Comparison of ENCODE assay signal across 1 cellular context in the genomic region with DNA sequence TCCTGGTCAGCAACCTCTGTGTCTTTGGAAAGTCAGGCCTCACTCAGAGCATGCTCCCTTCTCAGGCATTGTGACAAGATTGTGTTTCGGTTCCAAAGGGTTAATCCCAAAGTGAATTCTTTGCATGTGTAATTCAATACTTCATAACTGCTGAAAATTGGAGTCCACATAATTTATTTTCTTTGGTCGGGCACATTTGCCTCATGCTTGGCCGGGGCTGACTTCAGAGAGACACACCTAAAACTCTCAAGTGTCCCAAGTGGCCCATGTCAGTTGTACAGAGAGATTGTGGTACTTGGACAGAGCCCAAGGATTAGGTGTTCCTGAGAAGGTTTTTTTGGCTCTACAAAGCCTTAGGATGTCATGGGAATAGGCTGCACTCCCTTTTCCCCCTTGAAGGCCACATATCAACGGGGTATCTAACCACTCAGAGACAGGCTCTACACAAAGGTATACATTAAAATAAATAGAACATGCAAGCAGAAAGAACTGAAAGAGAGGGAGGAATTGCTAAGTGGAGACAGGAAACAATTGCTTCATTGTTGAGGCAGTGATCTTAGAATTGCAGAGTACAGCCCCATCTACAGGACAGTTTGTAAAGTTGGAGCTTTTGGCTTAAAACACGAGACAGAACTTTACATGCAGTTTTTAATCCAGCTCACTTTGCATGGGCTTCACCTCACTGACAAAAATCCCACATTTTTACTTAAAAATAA.
TF ChIP-seq lines count a peak whose summit lies in the region.

No MANE protein-coding gene starts in this region.

TF ChIP-seq in HepG2, 621 proteins besides CTCF, POLR2A, EP300 and RAD21 (continued from another document and continues in another):
- TF ChIP-seq, protein P1, sequence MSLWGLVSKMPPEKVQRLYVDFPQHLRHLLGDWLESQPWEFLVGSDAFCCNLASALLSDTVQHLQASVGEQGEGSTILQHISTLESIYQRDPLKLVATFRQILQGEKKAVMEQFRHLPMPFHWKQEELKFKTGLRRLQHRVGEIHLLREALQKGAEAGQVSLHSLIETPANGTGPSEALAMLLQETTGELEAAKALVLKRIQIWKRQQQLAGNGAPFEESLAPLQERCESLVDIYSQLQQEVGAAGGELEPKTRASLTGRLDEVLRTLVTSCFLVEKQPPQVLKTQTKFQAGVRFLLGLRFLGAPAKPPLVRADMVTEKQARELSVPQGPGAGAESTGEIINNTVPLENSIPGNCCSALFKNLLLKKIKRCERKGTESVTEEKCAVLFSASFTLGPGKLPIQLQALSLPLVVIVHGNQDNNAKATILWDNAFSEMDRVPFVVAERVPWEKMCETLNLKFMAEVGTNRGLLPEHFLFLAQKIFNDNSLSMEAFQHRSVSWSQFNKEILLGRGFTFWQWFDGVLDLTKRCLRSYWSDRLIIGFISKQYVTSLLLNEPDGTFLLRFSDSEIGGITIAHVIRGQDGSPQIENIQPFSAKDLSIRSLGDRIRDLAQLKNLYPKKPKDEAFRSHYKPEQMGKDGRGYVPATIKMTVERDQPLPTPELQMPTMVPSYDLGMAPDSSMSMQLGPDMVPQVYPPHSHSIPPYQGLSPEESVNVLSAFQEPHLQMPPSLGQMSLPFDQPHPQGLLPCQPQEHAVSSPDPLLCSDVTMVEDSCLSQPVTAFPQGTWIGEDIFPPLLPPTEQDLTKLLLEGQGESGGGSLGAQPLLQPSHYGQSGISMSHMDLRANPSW (CRISPR knock-in tag; IDR thresholded peaks at IDR 0.05; ENCODE audit: borderline replicate concordance) = no peak
- no peak for TF ChIP-seq ZNF335 (CRISPR knock-in tag; IDR thresholded peaks at IDR 0.05)
- no peak for TF ChIP-seq TCF7 (IDR thresholded peaks at IDR 0.05; ENCODE audit: low read depth)
- TF ChIP-seq ZNF101 (CRISPR knock-in tag; IDR thresholded peaks at IDR 0.05; ENCODE audit: borderline replicate concordance, low read depth) = no peak
- no peak for TF ChIP-seq SRY (CRISPR knock-in tag; IDR thresholded peaks at IDR 0.05)
- TF ChIP-seq ZNF207 (IDR thresholded peaks at IDR 0.05; ENCODE audit: borderline replicate concordance) = no peak
- no peak for TF ChIP-seq ESRRA (CRISPR knock-in tag; IDR thresholded peaks at IDR 0.05; ENCODE audit: low read depth)
- 0 out of 2 replicates have a peak, but pooled peaks have one; percentile 37 for TF ChIP-seq ARNT2 (CRISPR knock-in tag; IDR thresholded peaks at IDR 0.05; ENCODE audit: low read depth)
- TF ChIP-seq SP140L (CRISPR knock-in tag; IDR thresholded peaks at IDR 0.05; ENCODE audit: borderline replicate concordance) = no peak
- TF ChIP-seq, protein P2, sequence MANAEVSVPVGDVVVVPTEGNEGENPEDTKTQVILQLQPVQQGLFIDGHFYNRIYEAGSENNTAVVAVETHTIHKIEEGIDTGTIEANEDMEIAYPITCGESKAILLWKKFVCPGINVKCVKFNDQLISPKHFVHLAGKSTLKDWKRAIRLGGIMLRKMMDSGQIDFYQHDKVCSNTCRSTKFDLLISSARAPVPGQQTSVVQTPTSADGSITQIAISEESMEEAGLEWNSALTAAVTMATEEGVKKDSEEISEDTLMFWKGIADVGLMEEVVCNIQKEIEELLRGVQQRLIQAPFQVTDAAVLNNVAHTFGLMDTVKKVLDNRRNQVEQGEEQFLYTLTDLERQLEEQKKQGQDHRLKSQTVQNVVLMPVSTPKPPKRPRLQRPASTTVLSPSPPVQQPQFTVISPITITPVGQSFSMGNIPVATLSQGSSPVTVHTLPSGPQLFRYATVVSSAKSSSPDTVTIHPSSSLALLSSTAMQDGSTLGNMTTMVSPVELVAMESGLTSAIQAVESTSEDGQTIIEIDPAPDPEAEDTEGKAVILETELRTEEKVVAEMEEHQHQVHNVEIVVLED (CRISPR knock-in tag; IDR thresholded peaks at IDR 0.05; ENCODE audit: borderline replicate concordance) = no peak; the same call in 1 of the 2 replicates
- TF ChIP-seq CENPX (CRISPR knock-in tag; IDR thresholded peaks at IDR 0.05) = no peak
- TF ChIP-seq ZNF3 (CRISPR knock-in tag; IDR thresholded peaks at IDR 0.05) = no peak
- no peak for TF ChIP-seq HHEX (CRISPR knock-in tag; IDR thresholded peaks at IDR 0.05)
- TF ChIP-seq RFX5 (IDR thresholded peaks at IDR 0.05; ENCODE audit: low read depth, low read length) = no peak
- no peak for TF ChIP-seq ZNF781 (CRISPR knock-in tag; IDR thresholded peaks at IDR 0.05; ENCODE audit: borderline replicate concordance, not compliant biosample characterization)
- TF ChIP-seq MBD4 (IDR thresholded peaks at IDR 0.05; ENCODE audit: borderline replicate concordance, low read length) = no peak
- TF ChIP-seq, protein P3, sequence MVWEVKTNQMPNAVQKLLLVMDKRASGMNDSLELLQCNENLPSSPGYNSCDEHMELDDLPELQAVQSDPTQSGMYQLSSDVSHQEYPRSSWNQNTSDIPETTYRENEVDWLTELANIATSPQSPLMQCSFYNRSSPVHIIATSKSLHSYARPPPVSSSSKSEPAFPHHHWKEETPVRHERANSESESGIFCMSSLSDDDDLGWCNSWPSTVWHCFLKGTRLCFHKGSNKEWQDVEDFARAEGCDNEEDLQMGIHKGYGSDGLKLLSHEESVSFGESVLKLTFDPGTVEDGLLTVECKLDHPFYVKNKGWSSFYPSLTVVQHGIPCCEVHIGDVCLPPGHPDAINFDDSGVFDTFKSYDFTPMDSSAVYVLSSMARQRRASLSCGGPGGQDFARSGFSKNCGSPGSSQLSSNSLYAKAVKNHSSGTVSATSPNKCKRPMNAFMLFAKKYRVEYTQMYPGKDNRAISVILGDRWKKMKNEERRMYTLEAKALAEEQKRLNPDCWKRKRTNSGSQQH (CRISPR knock-in tag; IDR thresholded peaks at IDR 0.05; ENCODE audit: low read depth) = no peak
- TF ChIP-seq YEATS2 (CRISPR knock-in tag; IDR thresholded peaks at IDR 0.05; ENCODE audit: borderline replicate concordance) = no peak; the same call in 1 of the 2 replicates
- TF ChIP-seq ZNF337 (CRISPR knock-in tag; IDR thresholded peaks at IDR 0.05; ENCODE audit: borderline replicate concordance, low read depth) = peak; percentile 62; the same call in 1 of the 2 replicates
- TF ChIP-seq, protein P4, sequence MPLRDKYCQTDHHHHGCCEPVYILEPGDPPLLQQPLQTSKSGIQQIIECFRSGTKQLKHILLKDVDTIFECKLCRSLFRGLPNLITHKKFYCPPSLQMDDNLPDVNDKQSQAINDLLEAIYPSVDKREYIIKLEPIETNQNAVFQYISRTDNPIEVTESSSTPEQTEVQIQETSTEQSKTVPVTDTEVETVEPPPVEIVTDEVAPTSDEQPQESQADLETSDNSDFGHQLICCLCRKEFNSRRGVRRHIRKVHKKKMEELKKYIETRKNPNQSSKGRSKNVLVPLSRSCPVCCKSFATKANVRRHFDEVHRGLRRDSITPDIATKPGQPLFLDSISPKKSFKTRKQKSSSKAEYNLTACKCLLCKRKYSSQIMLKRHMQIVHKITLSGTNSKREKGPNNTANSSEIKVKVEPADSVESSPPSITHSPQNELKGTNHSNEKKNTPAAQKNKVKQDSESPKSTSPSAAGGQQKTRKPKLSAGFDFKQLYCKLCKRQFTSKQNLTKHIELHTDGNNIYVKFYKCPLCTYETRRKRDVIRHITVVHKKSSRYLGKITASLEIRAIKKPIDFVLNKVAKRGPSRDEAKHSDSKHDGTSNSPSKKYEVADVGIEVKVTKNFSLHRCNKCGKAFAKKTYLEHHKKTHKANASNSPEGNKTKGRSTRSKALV (CRISPR knock-in tag; IDR thresholded peaks at IDR 0.05) = no peak
- no peak for TF ChIP-seq SCMH1 (CRISPR knock-in tag; IDR thresholded peaks at IDR 0.05; ENCODE audit: borderline replicate concordance)
- TF ChIP-seq, protein P5, sequence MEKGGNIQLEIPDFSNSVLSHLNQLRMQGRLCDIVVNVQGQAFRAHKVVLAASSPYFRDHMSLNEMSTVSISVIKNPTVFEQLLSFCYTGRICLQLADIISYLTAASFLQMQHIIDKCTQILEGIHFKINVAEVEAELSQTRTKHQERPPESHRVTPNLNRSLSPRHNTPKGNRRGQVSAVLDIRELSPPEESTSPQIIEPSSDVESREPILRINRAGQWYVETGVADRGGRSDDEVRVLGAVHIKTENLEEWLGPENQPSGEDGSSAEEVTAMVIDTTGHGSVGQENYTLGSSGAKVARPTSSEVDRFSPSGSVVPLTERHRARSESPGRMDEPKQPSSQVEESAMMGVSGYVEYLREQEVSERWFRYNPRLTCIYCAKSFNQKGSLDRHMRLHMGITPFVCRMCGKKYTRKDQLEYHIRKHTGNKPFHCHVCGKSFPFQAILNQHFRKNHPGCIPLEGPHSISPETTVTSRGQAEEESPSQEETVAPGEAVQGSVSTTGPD (CRISPR knock-in tag; IDR thresholded peaks at IDR 0.05) = no peak
- TF ChIP-seq, protein P6, sequence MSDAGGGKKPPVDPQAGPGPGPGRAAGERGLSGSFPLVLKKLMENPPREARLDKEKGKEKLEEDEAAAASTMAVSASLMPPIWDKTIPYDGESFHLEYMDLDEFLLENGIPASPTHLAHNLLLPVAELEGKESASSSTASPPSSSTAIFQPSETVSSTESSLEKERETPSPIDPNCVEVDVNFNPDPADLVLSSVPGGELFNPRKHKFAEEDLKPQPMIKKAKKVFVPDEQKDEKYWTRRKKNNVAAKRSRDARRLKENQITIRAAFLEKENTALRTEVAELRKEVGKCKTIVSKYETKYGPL (CRISPR knock-in tag; IDR thresholded peaks at IDR 0.05) = no peak
- no peak; the same call in 1 of the 2 replicates for TF ChIP-seq ZNF331 (CRISPR knock-in tag; IDR thresholded peaks at IDR 0.05)
- TF ChIP-seq ZNF724P (CRISPR knock-in tag; IDR thresholded peaks at IDR 0.05; ENCODE audit: borderline replicate concordance) = no peak
- TF ChIP-seq MTF2 (CRISPR knock-in tag; IDR thresholded peaks at IDR 0.05; ENCODE audit: borderline replicate concordance) = no peak
- TF ChIP-seq ZMYM3 (CRISPR knock-in tag; IDR thresholded peaks at IDR 0.05) = no peak
- TF ChIP-seq, protein P7, sequence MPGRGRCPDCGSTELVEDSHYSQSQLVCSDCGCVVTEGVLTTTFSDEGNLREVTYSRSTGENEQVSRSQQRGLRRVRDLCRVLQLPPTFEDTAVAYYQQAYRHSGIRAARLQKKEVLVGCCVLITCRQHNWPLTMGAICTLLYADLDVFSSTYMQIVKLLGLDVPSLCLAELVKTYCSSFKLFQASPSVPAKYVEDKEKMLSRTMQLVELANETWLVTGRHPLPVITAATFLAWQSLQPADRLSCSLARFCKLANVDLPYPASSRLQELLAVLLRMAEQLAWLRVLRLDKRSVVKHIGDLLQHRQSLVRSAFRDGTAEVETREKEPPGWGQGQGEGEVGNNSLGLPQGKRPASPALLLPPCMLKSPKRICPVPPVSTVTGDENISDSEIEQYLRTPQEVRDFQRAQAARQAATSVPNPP (CRISPR knock-in tag; IDR thresholded peaks at IDR 0.05) = no peak
- TF ChIP-seq, protein P8, sequence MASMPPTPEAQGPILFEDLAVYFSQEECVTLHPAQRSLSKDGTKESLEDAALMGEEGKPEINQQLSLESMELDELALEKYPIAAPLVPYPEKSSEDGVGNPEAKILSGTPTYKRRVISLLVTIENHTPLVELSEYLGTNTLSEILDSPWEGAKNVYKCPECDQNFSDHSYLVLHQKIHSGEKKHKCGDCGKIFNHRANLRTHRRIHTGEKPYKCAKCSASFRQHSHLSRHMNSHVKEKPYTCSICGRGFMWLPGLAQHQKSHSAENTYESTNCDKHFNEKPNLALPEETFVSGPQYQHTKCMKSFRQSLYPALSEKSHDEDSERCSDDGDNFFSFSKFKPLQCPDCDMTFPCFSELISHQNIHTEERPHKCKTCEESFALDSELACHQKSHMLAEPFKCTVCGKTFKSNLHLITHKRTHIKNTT (CRISPR knock-in tag; IDR thresholded peaks at IDR 0.05) = no peak
- no peak for TF ChIP-seq THYN1 (CRISPR knock-in tag; IDR thresholded peaks at IDR 0.05; ENCODE audit: borderline replicate concordance, low read depth)
- no peak for TF ChIP-seq PHF21A (CRISPR knock-in tag; IDR thresholded peaks at IDR 0.05)
- no peak for TF ChIP-seq TAF1 (CRISPR knock-in tag; IDR thresholded peaks at IDR 0.05)
- TF ChIP-seq, protein P9, sequence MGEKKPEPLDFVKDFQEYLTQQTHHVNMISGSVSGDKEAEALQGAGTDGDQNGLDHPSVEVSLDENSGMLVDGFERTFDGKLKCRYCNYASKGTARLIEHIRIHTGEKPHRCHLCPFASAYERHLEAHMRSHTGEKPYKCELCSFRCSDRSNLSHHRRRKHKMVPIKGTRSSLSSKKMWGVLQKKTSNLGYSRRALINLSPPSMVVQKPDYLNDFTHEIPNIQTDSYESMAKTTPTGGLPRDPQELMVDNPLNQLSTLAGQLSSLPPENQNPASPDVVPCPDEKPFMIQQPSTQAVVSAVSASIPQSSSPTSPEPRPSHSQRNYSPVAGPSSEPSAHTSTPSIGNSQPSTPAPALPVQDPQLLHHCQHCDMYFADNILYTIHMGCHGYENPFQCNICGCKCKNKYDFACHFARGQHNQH (CRISPR knock-in tag; IDR thresholded peaks at IDR 0.05) = no peak
- no peak for TF ChIP-seq TP53 (CRISPR knock-in tag; conservative IDR thresholded peaks at IDR 0.05)
- no peak for TF ChIP-seq MAZ (IDR thresholded peaks at IDR 0.05; ENCODE audit: borderline replicate concordance, low read depth, low read length)
- TF ChIP-seq MAZ (CRISPR knock-in tag; IDR thresholded peaks at IDR 0.05; ENCODE audit: low read depth) = no peak
- peak; percentile 57; the same call in 1 of the 2 replicates for TF ChIP-seq ELF3 (CRISPR knock-in tag; IDR thresholded peaks at IDR 0.05)
- TF ChIP-seq ZNF891 (CRISPR knock-in tag; IDR thresholded peaks at IDR 0.05) = no peak
- no peak for TF ChIP-seq CHD2 (IDR thresholded peaks at IDR 0.05; ENCODE audit: low read depth, low read length)
- TF ChIP-seq, protein P10, sequence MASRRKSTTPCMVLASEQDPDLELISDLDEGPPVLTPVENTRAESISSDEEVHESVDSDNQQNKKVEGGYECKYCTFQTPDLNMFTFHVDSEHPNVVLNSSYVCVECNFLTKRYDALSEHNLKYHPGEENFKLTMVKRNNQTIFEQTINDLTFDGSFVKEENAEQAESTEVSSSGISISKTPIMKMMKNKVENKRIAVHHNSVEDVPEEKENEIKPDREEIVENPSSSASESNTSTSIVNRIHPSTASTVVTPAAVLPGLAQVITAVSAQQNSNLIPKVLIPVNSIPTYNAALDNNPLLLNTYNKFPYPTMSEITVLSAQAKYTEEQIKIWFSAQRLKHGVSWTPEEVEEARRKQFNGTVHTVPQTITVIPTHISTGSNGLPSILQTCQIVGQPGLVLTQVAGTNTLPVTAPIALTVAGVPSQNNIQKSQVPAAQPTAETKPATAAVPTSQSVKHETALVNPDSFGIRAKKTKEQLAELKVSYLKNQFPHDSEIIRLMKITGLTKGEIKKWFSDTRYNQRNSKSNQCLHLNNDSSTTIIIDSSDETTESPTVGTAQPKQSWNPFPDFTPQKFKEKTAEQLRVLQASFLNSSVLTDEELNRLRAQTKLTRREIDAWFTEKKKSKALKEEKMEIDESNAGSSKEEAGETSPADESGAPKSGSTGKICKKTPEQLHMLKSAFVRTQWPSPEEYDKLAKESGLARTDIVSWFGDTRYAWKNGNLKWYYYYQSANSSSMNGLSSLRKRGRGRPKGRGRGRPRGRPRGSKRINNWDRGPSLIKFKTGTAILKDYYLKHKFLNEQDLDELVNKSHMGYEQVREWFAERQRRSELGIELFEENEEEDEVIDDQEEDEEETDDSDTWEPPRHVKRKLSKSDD (CRISPR knock-in tag; IDR thresholded peaks at IDR 0.05; ENCODE audit: low read depth) = no peak
- TF ChIP-seq RORA (CRISPR knock-in tag; IDR thresholded peaks at IDR 0.05) = no peak
- no peak for TF ChIP-seq EZH2 (conservative IDR thresholded peaks at IDR 0.05; ENCODE audit: low read depth, low read length)
- no peak for TF ChIP-seq ISX (CRISPR knock-in tag; conservative IDR thresholded peaks at IDR 0.05)
- TF ChIP-seq, protein P11, sequence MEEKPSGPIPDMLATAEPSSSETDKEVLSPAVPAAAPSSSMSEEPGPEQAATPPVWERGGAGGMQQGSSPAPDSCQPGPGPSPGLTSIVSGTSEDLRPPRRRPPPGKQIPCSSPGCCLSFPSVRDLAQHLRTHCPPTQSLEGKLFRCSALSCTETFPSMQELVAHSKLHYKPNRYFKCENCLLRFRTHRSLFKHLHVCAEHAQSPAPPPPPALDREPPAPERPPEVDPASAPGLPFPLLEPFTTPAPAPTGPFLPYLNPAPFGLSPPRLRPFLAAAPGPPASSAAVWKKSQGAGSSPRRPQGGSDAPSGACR (CRISPR knock-in tag; IDR thresholded peaks at IDR 0.05) = 0 out of 2 replicates have a peak, but pooled peaks have one; percentile 56
- TF ChIP-seq MTA1 (CRISPR knock-in tag; IDR thresholded peaks at IDR 0.05; ENCODE audit: borderline replicate concordance) = no peak
